8 cellular contexts compared by ENCODE assay signal in the genomic region with DNA sequence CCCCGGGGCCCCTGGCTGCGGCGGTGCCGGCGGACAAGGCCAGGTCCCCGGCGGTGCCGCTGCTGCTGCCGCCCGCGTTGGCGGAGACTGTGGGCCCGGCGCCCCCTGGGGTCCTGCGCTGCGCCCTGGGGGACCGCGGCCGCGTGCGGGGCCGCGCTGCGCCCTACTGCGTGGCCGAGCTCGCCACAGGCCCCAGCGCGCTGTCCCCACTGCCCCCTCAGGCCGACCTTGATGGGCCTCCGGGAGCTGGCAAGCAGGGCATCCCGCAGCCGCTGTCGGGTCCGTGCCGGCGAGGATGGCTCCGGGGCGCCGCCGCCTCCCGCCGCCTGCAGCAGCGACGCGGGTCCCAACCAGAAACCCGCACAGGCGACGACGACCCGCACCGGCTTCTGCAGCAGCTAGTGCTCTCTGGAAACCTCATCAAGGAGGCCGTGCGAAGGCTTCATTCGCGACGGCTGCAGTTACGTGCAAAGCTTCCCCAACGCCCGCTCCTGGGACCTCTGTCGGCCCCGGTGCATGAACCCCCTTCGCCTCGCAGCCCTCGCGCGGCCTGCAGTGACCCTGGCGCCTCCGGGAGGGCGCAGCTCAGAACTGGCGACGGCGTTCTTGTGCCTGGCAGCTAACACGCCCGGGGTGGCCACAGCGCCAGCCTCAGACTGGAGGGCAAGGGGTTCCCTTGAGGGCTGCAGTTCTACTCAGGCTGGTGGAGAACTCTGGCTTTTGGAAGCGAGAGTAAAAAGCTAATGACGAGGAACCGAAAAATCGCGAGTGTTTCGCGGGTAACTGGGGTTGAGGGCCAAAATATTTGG. TPM values are rescaled to one million over a fixed set of nuclear protein-coding genes. Genes with fewer than 3 reads are reported as not detected.
A peak's percentile ranks its signal among the peaks of the same experiment; 100 is the strongest.
DNase-seq lines count a peak whose midpoint lies in the region; ATAC-seq, FAIRE-seq and TF ChIP-seq lines count a peak whose summit lies in the region.

No MANE protein-coding gene starts in this region.

- ATAC-seq in GM18867 (IDR thresholded peaks at IDR 0.05; ENCODE audit: unreplicated experiment): peak; percentile 34
- ATAC-seq in HG03442 (IDR thresholded peaks at IDR 0.05; ENCODE audit: unreplicated experiment): peak; percentile 22
- ATAC-seq in GM12878: peak; percentile 72
- no peak for ATAC-seq in HG03457 (IDR thresholded peaks at IDR 0.05; ENCODE audit: unreplicated experiment)

- H3K79me2 ChIP-seq in GM12878 (ENCODE audit: control insufficient read depth, insufficient read depth, low read length): no peaks in the 10 kb centered on the region

- BruUV-seq in GM12878 (replicated peaks; lab: Mats Ljungman, UMichigan): no TSS peak

- H2AFZ ChIP-seq in GM12878 (ENCODE audit: control insufficient read depth, low read depth, low read length): peak overlapping the region; percentile 62

- in situ Hi-C loops in GM12878 (cut with MboI): no loop called here

- H3K27me3 ChIP-seq in GM12878 (replicated peaks in 1 of 2; ENCODE audit: control insufficient read depth in 2 of 2, insufficient read depth in 2 of 2, low read length in 1 of 2) (peaks cover 12% of the 10 kb centered on the region in 2 experiments), skeletal muscle satellite cell (ENCODE audit: control insufficient read depth, insufficient read depth, low read length) (peaks cover 6% of the 10 kb centered on the region)

- TF ChIP-seq EP300 in GM12878 (IDR thresholded peaks at IDR 0.05; ENCODE audit: borderline replicate concordance in 1 of 2, control insufficient read depth in 1 of 2, low read depth in 2 of 2, low read length in 2 of 2): no peak

- H3K9me3 ChIP-seq in GM12878 (replicated peaks; ENCODE audit: control insufficient read depth, insufficient read depth, low read length): no peaks in the 10 kb centered on the region
- H3K9me3 ChIP-seq in iPS-18c (ENCODE audit: control insufficient read depth, insufficient read depth, low read length): no peaks in the 10 kb centered on the region
- no peaks in the 10 kb centered on the region for H3K9me3 ChIP-seq in skeletal muscle satellite cell (replicated peaks; ENCODE audit: low read length)

- no peaks in the 10 kb centered on the region for H4K20me1 ChIP-seq in GM12878 (ENCODE audit: control insufficient read depth, insufficient read depth)

- FAIRE-seq in GM12878 (lab: Jason Lieb, UNC): no peak

- CTCF ChIA-PET in AG04449 (lab: Yijun Ruan, JAX) (interaction anchor here (0.9 to 4.5 kb wide), 6 partner anchors 9 to 109 kb away, joined by 3 to 32 read pairs (median 4); partner anchors contain the start of gene FRAT2), GM12878 (lab: Yijun Ruan, JAX) (interaction anchor here (1.1 to 2.1 kb wide), 2 partner anchors 11 to 41 kb away, joined by 5 to 9 read pairs; no protein-coding TSS in a partner anchor)

- RAD21 ChIA-PET in GM12878 (lab: Charles Lee; ENCODE audit: unreplicated experiment): interaction anchor here (1.1 kb wide), 1 partner anchor 41 kb away, joined by 3 read pairs; no protein-coding TSS in a partner anchor

- POLR2A ChIA-PET in AG04449 (lab: Yijun Ruan, JAX) (interaction anchor here (1.2 to 1.3 kb wide), 2 partner anchors 9 to 13 kb away, joined by 3 to 8 read pairs; no protein-coding TSS in a partner anchor), GM12878 (lab: Charles Lee) (interaction anchor here (0.7 kb wide), 2 partner anchors 10 to 13 kb away, joined by 3 to 4 read pairs; no protein-coding TSS in a partner anchor)

- TF ChIP-seq CTCF in AG04449 (IDR thresholded peaks at IDR 0.05; ENCODE audit: insufficient read depth, low read length, missing control alignments) (peak; percentile 11), GM12878 (IDR thresholded peaks at IDR 0.05 in 2 of 3, conservative IDR thresholded peaks at IDR 0.05 in 1 of 3; ENCODE audit: control insufficient read depth in 2 of 3, extremely low read depth in 1 of 3, insufficient read depth in 1 of 3, low read depth in 3 of 3, low read length in 3 of 3) (peak in 1 of 3 experiments; percentile 6; a peak in 1 of 6 replicates)

- H3K27ac ChIP-seq in GM12878 (ENCODE audit: control insufficient read depth, insufficient read depth): no peak overlapping the region

- no peak for DNase-seq in AG04449 (ENCODE audit: low read depth, low spot score)
- peak; percentile 50 for DNase-seq in T-helper 9 cell
- DNase-seq in GM12878 (ENCODE audit: low read depth, low spot score): no peak

- SMC1A ChIA-PET in GM12878 (lab: Charles Lee; ENCODE audit: uncharacterized antibody, unreplicated experiment): no interaction called here

- intact Hi-C loops in GM12878 (cut with micrococcal nuclease; ENCODE audit: unreplicated experiment): no loop called here

- H3K4me1 ChIP-seq in GM12878 (ENCODE audit: control insufficient read depth, insufficient read depth, low read length): peaks cover 7% of the 10 kb centered on the region
- peaks cover 17% of the 10 kb centered on the region for H3K4me1 ChIP-seq in skeletal muscle satellite cell (ENCODE audit: control insufficient read depth, insufficient read depth, low read length)

- H3K36me3 ChIP-seq in GM12878 (ENCODE audit: control insufficient read depth in 2 of 2, insufficient read depth in 2 of 2, low read length in 1 of 2) (no peaks in the 10 kb centered on the region), skeletal muscle satellite cell (ENCODE audit: insufficient read depth, low read length) (no peaks in the 10 kb centered on the region)

- peak overlapping the region; percentile 88 for H3K4me3 ChIP-seq in AG04449 (ENCODE audit: low read depth, low read length)
- H3K4me3 ChIP-seq in GM12878: peak overlapping the region; percentile 38; the same call in 1 of the 2 replicates
- peak overlapping the region; percentile 83 for H3K4me3 ChIP-seq in iPS-18c (ENCODE audit: insufficient read depth, low read depth, low read length)
- peak overlapping the region; percentile 86 for H3K4me3 ChIP-seq in skeletal muscle satellite cell (ENCODE audit: low read length)

- 2% methylated on average over 75 of the region's 83 CpGs for WGBS in GM12878 (ENCODE audit: insufficient coverage, insufficient replicate concordance, low lambda C conversion rate, missing lambda C conversion rate)

- H3K9ac ChIP-seq in GM12878 (ENCODE audit: control insufficient read depth, insufficient read depth, low read length) (peak overlapping the region; percentile 91; the same call in 1 of the 2 replicates), skeletal muscle satellite cell (ENCODE audit: low read depth, low read length) (peak overlapping the region; percentile 95)

- no peak for TF ChIP-seq POLR2A in GM12878 (IDR thresholded peaks at IDR 0.05; ENCODE audit: low read depth, low read length)

- TF ChIP-seq RAD21 in GM12878 (IDR thresholded peaks at IDR 0.05; ENCODE audit: insufficient read depth, low read depth, low read length): no peak

- H3K4me2 ChIP-seq in GM12878 (ENCODE audit: control insufficient read depth, insufficient read depth) (peak overlapping the region; percentile 97), skeletal muscle satellite cell (ENCODE audit: low read length) (peak overlapping the region; percentile 89)

RNA-seq across cellular contexts. Expression of gene FRAT1, which starts 0.8 kb away (rescaled TPM):
- total RNA-seq in GM12878 (2013; cell fraction: nucleolus; rRNA removed): 0.94 and 1.3 TPM in 2 replicates
- total RNA-seq in GM12878 (2014; rRNA removed) (0.44 and 0.73 TPM in 2 replicates), GM12878 (2014; rRNA removed; fragmentation: Illumina TruSeq; extraction: Trizol) (0.28 and 0.36 TPM in 2 replicates), GM12878 (2021) (0.56 and 0.67 TPM in 2 replicates)
- not detected for polyA plus RNA-seq in GM12878 (2011; ENCODE audit: low read depth)
- polyA plus RNA-seq in GM12878 (2011; rRNA removed) (0.19 and 0.20 TPM in 2 replicates), GM12878 (2014; fragmentation: Illumina TruSeq; extraction: Trizol) (0.13 TPM in 1 of 2 replicates, not detected in the other), GM12878 (2014; fragmentation: Nextera tagmentation; extraction: Ambion mirVana) (under 1 TPM; 0.07 to 0.08 TPM), GM12878 (2014; rRNA removed) (0.19 and 0.65 TPM in 2 replicates), GM12878 (2016; fragmentation: Nextera tagmentation; extraction: Ambion mirVana) (under 1 TPM; 0.11 to 0.32 TPM)
- polyA plus RNA-seq in GM12878 (2011; cell fraction: cytosol; rRNA removed): 0.20 and 0.21 TPM in 2 replicates
- 0.30 and 0.32 TPM in 2 replicates for polyA plus RNA-seq in GM12878 (2011; cell fraction: nucleus; rRNA removed)
- polyA plus RNA-seq in GM12878 (2012): 0.62 and 0.70 TPM in 2 replicates
- polyA minus RNA-seq in GM12878 (2011; rRNA and poly(A)+ RNA removed): 0.22 and 0.31 TPM in 2 replicates
- 0.40 and 0.62 TPM in 2 replicates for polyA minus RNA-seq in GM12878 (2011; cell fraction: cytosol; rRNA and poly(A)+ RNA removed)
- 0.48 and 1.1 TPM in 2 replicates for polyA minus RNA-seq in GM12878 (2011; cell fraction: nucleus; rRNA and poly(A)+ RNA removed)
- 0.51 and 1.7 TPM in 2 replicates for total RNA-seq in skeletal muscle satellite cell (2012; rRNA removed)

RNA-seq across cellular contexts. Expression of gene FRAT2, which starts 14.7 kb away (rescaled TPM):
- 5.0 TPM in 2 replicates for total RNA-seq in GM12878 (2013; cell fraction: nucleolus; rRNA removed)
- total RNA-seq in GM12878 (2014; rRNA removed): 5.0 and 5.9 TPM in 2 replicates
- 3.5 and 4.1 TPM in 2 replicates for total RNA-seq in GM12878 (2014; rRNA removed; fragmentation: Illumina TruSeq; extraction: Trizol)
- total RNA-seq in GM12878 (2021): 5.2 and 5.6 TPM in 2 replicates
- polyA plus RNA-seq in GM12878 (2011; ENCODE audit: low read depth): 1.2 TPM
- 3.9 and 4.4 TPM in 2 replicates for polyA plus RNA-seq in GM12878 (2011; rRNA removed)
- 4.3 and 4.4 TPM in 2 replicates for polyA plus RNA-seq in GM12878 (2011; cell fraction: cytosol; rRNA removed)
- 2.6 and 4.1 TPM in 2 replicates for polyA plus RNA-seq in GM12878 (2011; cell fraction: nucleus; rRNA removed)
- 2.5 TPM in 2 replicates for polyA plus RNA-seq in GM12878 (2012)
- 2.9 and 3.8 TPM in 2 replicates for polyA plus RNA-seq in GM12878 (2014; fragmentation: Illumina TruSeq; extraction: Trizol)
- 1 to 10 TPM in 1 of 2 experiments, under 1 TPM in 1; 0.69 to 1.8 TPM for polyA plus RNA-seq in GM12878 (2014; fragmentation: Nextera tagmentation; extraction: Ambion mirVana)
- 4.4 and 5.0 TPM in 2 replicates for polyA plus RNA-seq in GM12878 (2014; rRNA removed)
- 1 to 10 TPM; 1.3 to 2.2 TPM for polyA plus RNA-seq in GM12878 (2016; fragmentation: Nextera tagmentation; extraction: Ambion mirVana)
- polyA minus RNA-seq in GM12878 (2011; rRNA and poly(A)+ RNA removed): 1.8 and 2.6 TPM in 2 replicates
- 2.0 TPM in 2 replicates for polyA minus RNA-seq in GM12878 (2011; cell fraction: cytosol; rRNA and poly(A)+ RNA removed)
- polyA minus RNA-seq in GM12878 (2011; cell fraction: nucleus; rRNA and poly(A)+ RNA removed): 1.7 and 3.3 TPM in 2 replicates
- 3.8 and 4.2 TPM in 2 replicates for total RNA-seq in skeletal muscle satellite cell (2012; rRNA removed)

RNA-seq across cellular contexts. Expression of gene ARHGAP19, which starts 27.4 kb away (rescaled TPM):
- 27.1 and 29.8 TPM in 2 replicates for total RNA-seq in GM12878 (2013; cell fraction: nucleolus; rRNA removed)
- 19.6 and 23.9 TPM in 2 replicates for total RNA-seq in GM12878 (2014; rRNA removed)
- total RNA-seq in GM12878 (2014; rRNA removed; fragmentation: Illumina TruSeq; extraction: Trizol): 29.0 and 29.8 TPM in 2 replicates
- 30.8 and 32.2 TPM in 2 replicates for total RNA-seq in GM12878 (2021)
- 13.1 TPM for polyA plus RNA-seq in GM12878 (2011; ENCODE audit: low read depth)
- polyA plus RNA-seq in GM12878 (2011; rRNA removed): 40.7 and 53.1 TPM in 2 replicates
- polyA plus RNA-seq in GM12878 (2011; cell fraction: cytosol; rRNA removed): 17.5 and 23.3 TPM in 2 replicates
- 23.6 and 24.4 TPM in 2 replicates for polyA plus RNA-seq in GM12878 (2011; cell fraction: nucleus; rRNA removed)
- 17.2 and 19.6 TPM in 2 replicates for polyA plus RNA-seq in GM12878 (2012)
- polyA plus RNA-seq in GM12878 (2014; fragmentation: Illumina TruSeq; extraction: Trizol): 31.7 and 39.4 TPM in 2 replicates
- polyA plus RNA-seq in GM12878 (2014; fragmentation: Nextera tagmentation; extraction: Ambion mirVana): 10 to 100 TPM; 13.3 to 16.1 TPM
- 18.3 and 21.8 TPM in 2 replicates for polyA plus RNA-seq in GM12878 (2014; rRNA removed)
- polyA plus RNA-seq in GM12878 (2016; fragmentation: Nextera tagmentation; extraction: Ambion mirVana): 10 to 100 TPM; 22.3 to 22.9 TPM
- 26.5 and 29.2 TPM in 2 replicates for polyA minus RNA-seq in GM12878 (2011; rRNA and poly(A)+ RNA removed)
- polyA minus RNA-seq in GM12878 (2011; cell fraction: cytosol; rRNA and poly(A)+ RNA removed): 9.6 and 11.1 TPM in 2 replicates
- polyA minus RNA-seq in GM12878 (2011; cell fraction: nucleus; rRNA and poly(A)+ RNA removed): 9.1 and 9.9 TPM in 2 replicates
- 4.4 and 5.6 TPM in 2 replicates for total RNA-seq in skeletal muscle satellite cell (2012; rRNA removed)

Comparison
In these comparisons a context has a peak if more than half of its experiments do, and no peak if none do; other contexts are left out.
1. H3K4me3 ChIP-seq: peak in every context shown above with its lines; median percentile 88 in AG04449; 86 in skeletal muscle satellite cell; 83 in iPS-18c; 38 in GM12878.